Comparison of ENCODE assay signal across 8 cellular contexts in the genomic region with DNA sequence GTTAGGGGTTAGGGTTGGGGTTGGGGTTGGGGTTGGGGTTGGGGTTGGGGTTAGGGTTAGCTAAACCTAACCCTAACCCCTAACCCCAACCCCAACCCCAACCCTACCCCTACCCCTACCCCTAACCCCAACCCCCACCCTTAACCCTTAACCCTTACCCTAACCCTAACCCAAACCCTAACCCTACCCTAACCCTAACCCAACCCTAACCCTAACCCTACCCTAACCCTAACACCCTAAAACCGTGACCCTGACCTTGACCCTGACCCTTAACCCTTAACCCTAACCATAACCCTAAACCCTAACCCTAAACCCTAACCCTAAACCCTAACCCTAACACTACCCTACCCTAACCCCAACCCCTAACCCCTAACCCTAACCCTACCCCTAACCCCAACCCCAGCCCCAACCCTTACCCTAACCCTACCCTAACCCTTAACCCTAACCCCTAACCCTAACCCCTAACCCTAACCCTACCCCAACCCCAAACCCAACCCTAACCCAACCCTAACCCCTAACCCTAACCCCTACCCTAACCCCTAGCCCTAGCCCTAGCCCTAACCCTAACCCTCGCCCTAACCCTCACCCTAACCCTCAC. TPM values are rescaled to one million over a fixed set of nuclear protein-coding genes. Genes with fewer than 3 reads are reported as not detected.
DNase-seq lines count a peak whose midpoint lies in the region; ATAC-seq and TF ChIP-seq lines count a peak whose summit lies in the region.

No MANE protein-coding gene starts in this region.

- H3K4me1 ChIP-seq in iPS-20b (ENCODE audit: insufficient read depth, low read length) (no peaks in the 10 kb centered on the region), suprapubic skin (peaks cover 7% of the 10 kb centered on the region)

- H3K4me1 Mint-ChIP-seq in activated naive CD8-positive, alpha-beta T cell treated with anti-CD3 and anti-CD28 coated beads, Interleukin-2, amount 10 ng/mL, durations not matched to agents 7 days and 5 days = peaks cover 3% of the 10 kb centered on the region

- DNase-seq in activated naive CD8-positive, alpha-beta T cell treated with anti-CD3 and anti-CD28 coated beads, Interleukin-2, amount 10 ng/mL, durations not matched to agents 7 days and 5 days = no peak
- DNase-seq in suprapubic skin (ENCODE audit: low spot score in 2 of 2) (no peak), cerebellar nuclear complex (lab: John Stamatoyannopoulos, UW) (no peak), superior temporal gyrus (ENCODE audit: extremely low spot score) (no peak), DMS114 treated with DMSO at 0.1 percent for 48 hours (lab: John Stamatoyannopoulos, UW; ENCODE audit: unreplicated experiment) (no peak)

- TF ChIP-seq CTCF in suprapubic skin (IDR thresholded peaks at IDR 0.05) = no peak

- H3K9me3 ChIP-seq in iPS-20b (ENCODE audit: insufficient read depth, low read depth, low read length) (peaks cover 5% of the 10 kb centered on the region; the same call in 1 of the 2 replicates), suprapubic skin (no peaks in the 10 kb centered on the region)

- POLR2A ChIA-PET in activated naive CD8-positive, alpha-beta T cell treated with anti-CD3 and anti-CD28 coated beads, Interleukin-2, amount 10 ng/mL, durations not matched to agents 7 days and 5 days (lab: Charles Lee) = no interaction called here

- no peak for TF ChIP-seq EP300 in suprapubic skin (IDR thresholded peaks at IDR 0.05)

- H3K4me3 Mint-ChIP-seq in activated naive CD8-positive, alpha-beta T cell treated with anti-CD3 and anti-CD28 coated beads, Interleukin-2, amount 10 ng/mL, durations not matched to agents 7 days and 5 days = peak overlapping the region; percentile 97

- H3K27ac ChIP-seq in iPS-20b (ENCODE audit: low read length) (no peak overlapping the region), suprapubic skin (peak overlapping the region; percentile 90)

- peak overlapping the region; percentile 97 for H3K27ac Mint-ChIP-seq in activated naive CD8-positive, alpha-beta T cell treated with anti-CD3 and anti-CD28 coated beads, Interleukin-2, amount 10 ng/mL, durations not matched to agents 7 days and 5 days

- ATAC-seq in HG02763 (IDR thresholded peaks at IDR 0.05; ENCODE audit: unreplicated experiment) = peak; percentile 28
- ATAC-seq in activated naive CD8-positive, alpha-beta T cell treated with anti-CD3 and anti-CD28 coated beads, Interleukin-2, amount 10 ng/mL, durations not matched to agents 7 days and 5 days (ENCODE audit: low read depth) = peak; percentile 82
- no peak for ATAC-seq in HG03354 (IDR thresholded peaks at IDR 0.05; ENCODE audit: poor library complexity, severe bottlenecking, unreplicated experiment)

- no peak overlapping the region for H3K9ac ChIP-seq in iPS-20b (ENCODE audit: low read depth, low read length)

- H3K27me3 Mint-ChIP-seq in activated naive CD8-positive, alpha-beta T cell treated with anti-CD3 and anti-CD28 coated beads, Interleukin-2, amount 10 ng/mL, durations not matched to agents 7 days and 5 days = no peaks in the 10 kb centered on the region

- H3K36me3 ChIP-seq in iPS-20b (ENCODE audit: insufficient read depth, low read depth, low read length) (no peaks in the 10 kb centered on the region), suprapubic skin (peaks cover 4% of the 10 kb centered on the region)

- H3K27me3 ChIP-seq in iPS-20b (ENCODE audit: insufficient read depth, low read length) (no peaks in the 10 kb centered on the region), suprapubic skin (no peaks in the 10 kb centered on the region)

- 59% methylated on average over 2 of the region's 2 CpGs for WGBS in suprapubic skin

- peak overlapping the region; percentile 64 for H3K4me3 ChIP-seq in iPS-20b (ENCODE audit: low read length)
- H3K4me3 ChIP-seq in suprapubic skin = peak overlapping the region; percentile 58

- TF ChIP-seq POLR2A in suprapubic skin (IDR thresholded peaks at IDR 0.05) = no peak

- H3K36me3 Mint-ChIP-seq in activated naive CD8-positive, alpha-beta T cell treated with anti-CD3 and anti-CD28 coated beads, Interleukin-2, amount 10 ng/mL, durations not matched to agents 7 days and 5 days = no peaks in the 10 kb centered on the region

- H3K9me3 Mint-ChIP-seq in activated naive CD8-positive, alpha-beta T cell treated with anti-CD3 and anti-CD28 coated beads, Interleukin-2, amount 10 ng/mL, durations not matched to agents 7 days and 5 days = no peaks in the 10 kb centered on the region

RNA-seq across cellular contexts. Expression of a gene that starts 24.1 kb away (rescaled TPM):
- 10 to 100 TPM; 23.9 to 27.4 TPM for total RNA-seq in activated naive CD8-positive, alpha-beta T cell treated with anti-CD3 and anti-CD28 coated beads, Interleukin-2, amount 10 ng/mL, durations not matched to agents 7 days and 5 days
- 10 to 100 TPM; 11.9 to 28.8 (median 17.7) TPM for total RNA-seq in suprapubic skin
